ENCODE assay signal across 1 cellular context in the genomic region with DNA sequence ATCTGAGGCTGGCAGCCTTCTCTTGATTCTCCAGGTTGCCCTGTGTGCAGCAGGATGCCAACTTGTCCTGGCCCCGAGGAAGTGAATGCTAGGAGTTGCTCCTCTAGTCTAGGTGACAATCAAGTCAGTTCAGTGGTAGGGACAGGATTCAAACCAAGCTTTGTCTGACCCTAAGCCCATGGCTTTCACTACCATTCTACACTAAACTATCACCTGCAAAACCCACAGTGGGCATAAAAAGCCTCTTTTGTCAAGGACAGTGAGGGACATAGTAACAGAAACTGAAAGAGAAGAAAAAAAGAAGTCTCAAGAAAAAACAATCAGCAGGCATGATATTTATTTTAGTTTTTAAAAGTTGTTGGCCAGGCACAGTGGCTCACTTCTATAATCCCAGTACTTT.
A peak's percentile ranks its signal among the peaks of the same experiment; 100 is the strongest.
TF ChIP-seq lines count a peak whose summit lies in the region.

No MANE protein-coding gene starts in this region.

TF ChIP-seq in GM12878, 131 proteins besides CTCF, POLR2A, EP300 and RAD21:
- TF ChIP-seq IKZF1 (conservative IDR thresholded peaks at IDR 0.05) (no peak), SMARCA5 (IDR thresholded peaks at IDR 0.05) (0 out of 2 replicates have a peak, but pooled peaks have one; percentile 15)
